In the genomic region with DNA sequence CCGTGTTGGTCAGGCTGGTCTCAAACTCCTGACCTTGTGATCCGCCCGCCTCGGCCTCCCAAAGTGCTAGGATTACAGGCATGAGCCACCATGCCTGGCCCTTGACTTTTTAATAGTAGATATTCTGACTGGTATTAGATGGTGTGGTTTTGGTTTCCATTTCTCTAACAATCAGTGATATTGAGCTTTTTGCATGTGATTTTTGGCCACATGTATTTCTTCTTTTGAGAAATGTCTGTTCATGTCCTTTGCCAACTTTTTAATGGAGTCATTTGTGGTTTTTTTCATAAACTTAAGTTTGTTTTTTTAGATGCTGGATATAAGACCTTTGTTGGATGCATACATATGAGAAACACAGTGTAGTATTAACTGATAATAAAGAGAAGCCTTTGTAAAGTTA, we compare ENCODE assay signal across 29 cellular contexts.
"Had no signal": no experiment of that assay in that cellular context is flagged by ENCODE, and none has a peak within 500 bp of the region (broad histone marks: within the 10 kb centered on the region; RNA-seq: fewer than 3 reads in every experiment).

No MANE protein-coding gene starts in this region.

- H3K27ac ChIP-seq: colonic mucosa, epithelial cell of prostate, lower lobe of right lung, neural progenitor cell, parathyroid adenoma, testis, tibial artery had no signal

- ATAC-seq: esophagus mucosa; left colon; left ventricle myocardium superior; lower lobe of right lung; natural killer cell treated with Interleukin-12 subunit alpha and Interleukin-12 subunit beta and Interleukin-15 and Interleukin-18, amount 100 ng/mL, for 72 hours; sciatic nerve; stimulated activated memory B cell treated with anti-CD40 and anti-IgM and Interleukin-4, amounts not matched to agents 10 μg/mL and 1 μg/mL and 100 μg/mL, for 72 hours; stimulated activated naive CD8-positive, alpha-beta T cell treated with anti-CD3 and anti-CD28 coated beads, Interleukin-15, Interleukin-2, amounts not matched to agents 100 U/mL and 50 U/mL, for 24 hours had no signal

- H3K27ac Mint-ChIP-seq: dendritic cell treated with granulocyte-macrophage colony-stimulating factor and Interleukin-4, amounts not matched to agents 40 ng/mL and 50 ng/mL, for 4 days; endodermal cell; immature natural killer cell; naive B cell; natural killer cell treated with Interleukin-12 subunit alpha and Interleukin-12 subunit beta and Interleukin-15 and Interleukin-18, amount 100 ng/mL, for 72 hours; neural progenitor cell; progenitor cell of endocrine pancreas; stimulated activated memory B cell treated with anti-CD40 and anti-IgM and Interleukin-4, amounts not matched to agents 10 μg/mL and 1 μg/mL and 100 μg/mL, for 72 hours; type B pancreatic cell had no signal

- DNase-seq: colonic mucosa; effector CD8-positive, alpha-beta T cell; endodermal cell; hypothalamus; immature natural killer cell; islet precursor cell; kidney glomerular epithelial cell; left colon; left ventricle myocardium superior; lower lobe of right lung; naive B cell; stimulated activated CD4-positive, alpha-beta T cell treated with anti-CD3 and anti-CD28 coated beads, Interleukin-2, amount 100 ng/mL, for 24 hours; stimulated activated CD4-positive, alpha-beta T cell treated with anti-CD3 and anti-CD28 coated beads, Interleukin-4, amount 100 ng/mL, for 24 hours; stimulated activated naive CD8-positive, alpha-beta T cell treated with anti-CD3 and anti-CD28 coated beads, Interleukin-15, Interleukin-2, amounts not matched to agents 100 U/mL and 50 U/mL, for 24 hours; substantia nigra; testis; tibial artery had no signal

- H3K36me3 ChIP-seq: colonic mucosa, lower lobe of right lung, neural progenitor cell, tibial artery had no signal

- H3K36me3 Mint-ChIP-seq: immature natural killer cell; naive B cell; natural killer cell treated with Interleukin-12 subunit alpha and Interleukin-12 subunit beta and Interleukin-15 and Interleukin-18, amount 100 ng/mL, for 72 hours; neural progenitor cell; stimulated activated memory B cell treated with anti-CD40 and anti-IgM and Interleukin-4, amounts not matched to agents 10 μg/mL and 1 μg/mL and 100 μg/mL, for 72 hours had no signal

- H3K9me3 ChIP-seq: colonic mucosa, lower lobe of right lung, testis, tibial artery had no signal

- H3K4me1 ChIP-seq: colonic mucosa, neural progenitor cell, parathyroid adenoma, testis had no signal

- H3K4me3 Mint-ChIP-seq: dendritic cell treated with granulocyte-macrophage colony-stimulating factor and Interleukin-4, amounts not matched to agents 40 ng/mL and 50 ng/mL, for 4 days; endodermal cell; immature natural killer cell; naive B cell; natural killer cell treated with Interleukin-12 subunit alpha and Interleukin-12 subunit beta and Interleukin-15 and Interleukin-18, amount 100 ng/mL, for 72 hours; neural progenitor cell; stimulated activated memory B cell treated with anti-CD40 and anti-IgM and Interleukin-4, amounts not matched to agents 10 μg/mL and 1 μg/mL and 100 μg/mL, for 72 hours; type B pancreatic cell had no signal

- H2AFZ ChIP-seq: neural progenitor cell, parathyroid adenoma had no signal

- H3K79me2 ChIP-seq: parathyroid adenoma had no signal

- H3K9me3 Mint-ChIP-seq: endodermal cell, neural progenitor cell, type B pancreatic cell had no signal

- H3K4me1 Mint-ChIP-seq: immature natural killer cell; naive B cell; stimulated activated memory B cell treated with anti-CD40 and anti-IgM and Interleukin-4, amounts not matched to agents 10 μg/mL and 1 μg/mL and 100 μg/mL, for 72 hours had no signal

- FAIRE-seq: frontal cortex had no signal

- H3K4me3 ChIP-seq: colonic mucosa, lower lobe of right lung, neural progenitor cell, smooth muscle cell, testis, tibial artery had no signal

- H3K27me3 ChIP-seq: colonic mucosa, neural progenitor cell, testis, tibial artery had no signal

- H3K27me3 Mint-ChIP-seq: dendritic cell treated with granulocyte-macrophage colony-stimulating factor and Interleukin-4, amounts not matched to agents 40 ng/mL and 50 ng/mL, for 4 days; naive B cell; natural killer cell treated with Interleukin-12 subunit alpha and Interleukin-12 subunit beta and Interleukin-15 and Interleukin-18, amount 100 ng/mL, for 72 hours; progenitor cell of endocrine pancreas; stimulated activated memory B cell treated with anti-CD40 and anti-IgM and Interleukin-4, amounts not matched to agents 10 μg/mL and 1 μg/mL and 100 μg/mL, for 72 hours; type B pancreatic cell had no signal

- H3K9ac ChIP-seq: neural progenitor cell, parathyroid adenoma had no signal

- H3K4me2 ChIP-seq: neural progenitor cell, smooth muscle cell had no signal
